17 cellular contexts compared by ENCODE assay signal in genomic region chr3:143247007-143247563, GRCh38.
"Had no signal": no experiment of that assay in that cellular context is flagged by ENCODE, and none has a peak within 500 bp of the region (broad histone marks: within the 10 kb centered on the region; RNA-seq: fewer than 3 reads in every experiment).

No MANE protein-coding gene starts in this region.

- H3K36me3 Mint-ChIP-seq: stimulated activated effector memory CD8-positive, alpha-beta T cell treated with anti-CD3 and anti-CD28 coated beads, Interleukin-12 subunit alpha, Interleukin-12 subunit beta, amount 100 ng/mL, for 72 hours had no signal

- H3K4me3 Mint-ChIP-seq: activated naive CD4-positive, alpha-beta T cell treated with anti-CD3 and anti-CD28 coated beads for 36 hours; activated T-cell treated with anti-CD3 and anti-CD28 coated beads, Interleukin-2, amount 50 U/mL, for 4 hours; stimulated activated effector memory CD8-positive, alpha-beta T cell treated with anti-CD3 and anti-CD28 coated beads, Interleukin-12 subunit alpha, Interleukin-12 subunit beta, amount 100 ng/mL, for 72 hours had no signal

- H3K4me3 ChIP-seq: body of pancreas, left lung, prostate gland, upper lobe of right lung had no signal

- H3K27ac ChIP-seq: body of pancreas, epithelial cell of prostate, foreskin keratinocyte, left lung, prostate gland, upper lobe of right lung had no signal

- DNase-seq: activated CD4-positive, alpha-beta T cell treated with anti-CD3 and anti-CD28 coated beads, Interleukin-2, amount 50 U/mL, for 1 hour; activated CD8-positive, alpha-beta memory T cell treated with anti-CD3 and anti-CD28 coated beads, Interleukin-2, amount 50 U/mL, for 4 hours; activated naive CD4-positive, alpha-beta T cell treated with anti-CD3 and anti-CD28 coated beads for 36 hours; activated T-cell treated with anti-CD3 and anti-CD28 coated beads, Interleukin-2, amount 50 U/mL, for 4 hours; body of pancreas; foreskin keratinocyte; glutamatergic neuron; hippocampal formation; left lung; midbrain; right cardiac atrium; stimulated activated CD4-positive, alpha-beta T cell treated with anti-CD3 and anti-CD28 coated beads, Interleukin-2, amount 100 ng/mL, for 24 hours; T1000; upper lobe of right lung had no signal

- H3K4me1 Mint-ChIP-seq: stimulated activated effector memory CD8-positive, alpha-beta T cell treated with anti-CD3 and anti-CD28 coated beads, Interleukin-12 subunit alpha, Interleukin-12 subunit beta, amount 100 ng/mL, for 72 hours had no signal

- H3K9me3 Mint-ChIP-seq: stimulated activated effector memory CD8-positive, alpha-beta T cell treated with anti-CD3 and anti-CD28 coated beads, Interleukin-12 subunit alpha, Interleukin-12 subunit beta, amount 100 ng/mL, for 72 hours had no signal

- H3K27me3 ChIP-seq: body of pancreas, foreskin keratinocyte, left lung, upper lobe of right lung had no signal

- H3K9me3 ChIP-seq: body of pancreas, left lung, prostate gland, upper lobe of right lung had no signal

- H3K27ac Mint-ChIP-seq: activated naive CD4-positive, alpha-beta T cell treated with anti-CD3 and anti-CD28 coated beads for 36 hours; stimulated activated effector memory CD8-positive, alpha-beta T cell treated with anti-CD3 and anti-CD28 coated beads, Interleukin-12 subunit alpha, Interleukin-12 subunit beta, amount 100 ng/mL, for 72 hours had no signal

- H3K4me1 ChIP-seq: body of pancreas, foreskin keratinocyte, left lung, prostate gland, upper lobe of right lung had no signal

- H3K36me3 ChIP-seq: left lung, prostate gland, upper lobe of right lung had no signal
